ENCODE assay signal across 18 cellular contexts in genomic region chr14:92802678-92803077, GRCh38. TPM values are rescaled to one million over a fixed set of nuclear protein-coding genes. Genes with fewer than 3 reads are reported as not detected.
A peak's percentile ranks its signal among the peaks of the same experiment; 100 is the strongest.
DNase-seq lines count a peak whose midpoint lies in the region; ATAC-seq and TF ChIP-seq lines count a peak whose summit lies in the region.
"Had no signal": no experiment of that assay in that cellular context is flagged by ENCODE, and none has a peak within 500 bp of the region (broad histone marks: within the 10 kb centered on the region; RNA-seq: fewer than 3 reads in every experiment).

No MANE protein-coding gene starts in this region.

- intact Hi-C loops in activated CD4-positive, alpha-beta T cell treated with anti-CD3 and anti-CD28 coated beads, Interleukin-2, amount 10 ng/mL, durations not matched to agents 24 days and 14 days (cut with micrococcal nuclease), result no loop called here
- intact Hi-C loops in activated CD4-positive, alpha-beta T cell treated with anti-CD3 and anti-CD28 coated beads for 36 hours (cut with DNase I, micrococcal nuclease), result no loop called here
- intact Hi-C loops in CD8-positive, alpha-beta T cell (cut with DNase I, micrococcal nuclease), result no loop called here
- intact Hi-C loops in thyroid gland (cut with DNase I), result no loop called here

- no peak for TF ChIP-seq POLR2A in thyroid gland (IDR thresholded peaks at IDR 0.05)

- no peaks in the 10 kb centered on the region for H3K9me3 Mint-ChIP-seq in activated CD4-positive, alpha-beta T cell treated with anti-CD3 and anti-CD28 coated beads, Interleukin-2, amount 10 ng/mL, durations not matched to agents 24 days and 14 days
- no peaks in the 10 kb centered on the region for H3K9me3 Mint-ChIP-seq in activated CD4-positive, alpha-beta T cell treated with anti-CD3 and anti-CD28 coated beads for 36 hours (ENCODE audit: low read depth)
- H3K9me3 Mint-ChIP-seq in CD8-positive, alpha-beta T cell, result no peaks in the 10 kb centered on the region
- no peaks in the 10 kb centered on the region for H3K9me3 Mint-ChIP-seq in activated T-helper 17 cell treated with anti-CD3 and anti-CD28 coated beads, Interleukin-2, amount 50 U/mL, for 72 hours
- H3K9me3 Mint-ChIP-seq: CD8-positive, alpha-beta memory T cell; GM23338; H9 had no signal

- 98 to 100% methylated on average over 2 of the region's 2 CpGs for WGBS in thyroid gland, 2 donors

- H3K27me3 Mint-ChIP-seq in activated CD4-positive, alpha-beta T cell treated with anti-CD3 and anti-CD28 coated beads, Interleukin-2, amount 10 ng/mL, durations not matched to agents 24 days and 14 days, result no peaks in the 10 kb centered on the region
- H3K27me3 Mint-ChIP-seq in activated CD4-positive, alpha-beta T cell treated with anti-CD3 and anti-CD28 coated beads for 36 hours, result no peaks in the 10 kb centered on the region
- H3K27me3 Mint-ChIP-seq in CD8-positive, alpha-beta T cell (ENCODE audit: low read depth), result no peaks in the 10 kb centered on the region
- no peaks in the 10 kb centered on the region for H3K27me3 Mint-ChIP-seq in activated T-helper 17 cell treated with anti-CD3 and anti-CD28 coated beads, Interleukin-2, amount 50 U/mL, for 72 hours
- H3K27me3 Mint-ChIP-seq: CD8-positive, alpha-beta memory T cell had no signal

- H3K4me3 ChIP-seq in CD8-positive, alpha-beta T cell (ENCODE audit: low read depth, low read length), result no peak overlapping the region
- no peak overlapping the region for H3K4me3 ChIP-seq in thyroid gland (replicated peaks in 1 of 3)
- H3K4me3 ChIP-seq: GM12878, GM23338 had no signal

- H3K27me3 ChIP-seq in CD8-positive, alpha-beta T cell (ENCODE audit: insufficient read depth, low read length), result no peaks in the 10 kb centered on the region
- no peaks in the 10 kb centered on the region for H3K27me3 ChIP-seq in thyroid gland

- peak; percentile 37 for DNase-seq in activated CD4-positive, alpha-beta T cell treated with anti-CD3 and anti-CD28 coated beads, Interleukin-2, amount 10 ng/mL, durations not matched to agents 24 days and 14 days
- DNase-seq in activated CD4-positive, alpha-beta T cell treated with anti-CD3 and anti-CD28 coated beads for 36 hours, result no peak
- DNase-seq in CD8-positive, alpha-beta T cell, result no peak
- no peak for DNase-seq in A172 (ENCODE audit: low spot score)
- no peak for DNase-seq in thyroid gland
- DNase-seq: 8988T; C1 segment of cervical spinal cord; CD8-positive, alpha-beta memory T cell; DMS 273 treated with DMSO at 0.1 percent for 48 hours; DMS79; EL; GDM1; H9 had no signal

- peaks cover 23% of the 10 kb centered on the region for H3K4me1 Mint-ChIP-seq in activated CD4-positive, alpha-beta T cell treated with anti-CD3 and anti-CD28 coated beads, Interleukin-2, amount 10 ng/mL, durations not matched to agents 24 days and 14 days
- peaks cover 56% of the 10 kb centered on the region for H3K4me1 Mint-ChIP-seq in activated CD4-positive, alpha-beta T cell treated with anti-CD3 and anti-CD28 coated beads for 36 hours
- peaks cover 63% of the 10 kb centered on the region for H3K4me1 Mint-ChIP-seq in CD8-positive, alpha-beta T cell (ENCODE audit: low read depth)
- peaks cover 34% of the 10 kb centered on the region for H3K4me1 Mint-ChIP-seq in activated T-helper 17 cell treated with anti-CD3 and anti-CD28 coated beads, Interleukin-2, amount 50 U/mL, for 72 hours
- H3K4me1 Mint-ChIP-seq: GM23338 had no signal

- no peaks in the 10 kb centered on the region for H3K9me3 ChIP-seq in CD8-positive, alpha-beta T cell (ENCODE audit: low read length)
- H3K9me3 ChIP-seq in thyroid gland, result no peaks in the 10 kb centered on the region

- no peak overlapping the region for H3K27ac Mint-ChIP-seq in activated CD4-positive, alpha-beta T cell treated with anti-CD3 and anti-CD28 coated beads, Interleukin-2, amount 10 ng/mL, durations not matched to agents 24 days and 14 days
- no peak overlapping the region for H3K27ac Mint-ChIP-seq in activated CD4-positive, alpha-beta T cell treated with anti-CD3 and anti-CD28 coated beads for 36 hours
- H3K27ac Mint-ChIP-seq in CD8-positive, alpha-beta T cell, result no peak overlapping the region
- no peak overlapping the region for H3K27ac Mint-ChIP-seq in activated T-helper 17 cell treated with anti-CD3 and anti-CD28 coated beads, Interleukin-2, amount 50 U/mL, for 72 hours
- H3K27ac Mint-ChIP-seq: GM23338, H9 had no signal

- CTCF ChIA-PET in activated CD4-positive, alpha-beta T cell treated with anti-CD3 and anti-CD28 coated beads for 36 hours (lab: Charles Lee), result no interaction called here
- CTCF ChIA-PET in CD8-positive, alpha-beta T cell (lab: Charles Lee), result no interaction called here

- POLR2A ChIA-PET in activated CD4-positive, alpha-beta T cell treated with anti-CD3 and anti-CD28 coated beads for 36 hours (lab: Charles Lee), result no interaction called here
- POLR2A ChIA-PET in CD8-positive, alpha-beta T cell (lab: Charles Lee), result no interaction called here

- no peak for ATAC-seq in activated CD4-positive, alpha-beta T cell treated with anti-CD3 and anti-CD28 coated beads for 36 hours
- no peak for ATAC-seq in CD8-positive, alpha-beta T cell
- no peak for ATAC-seq in activated T-helper 17 cell treated with anti-CD3 and anti-CD28 coated beads, Interleukin-2, amount 50 U/mL, for 72 hours (replicated peaks)
- no peak for ATAC-seq in GM21619 (IDR thresholded peaks at IDR 0.05; ENCODE audit: unreplicated experiment)
- ATAC-seq: GM12878, GM23338, HCT116 had no signal

- H3K36me3 ChIP-seq in CD8-positive, alpha-beta T cell (ENCODE audit: insufficient read depth, low read length), result peaks cover 4% of the 10 kb centered on the region
- H3K36me3 ChIP-seq in thyroid gland, result peaks cover 11 to 16% of the 10 kb centered on the region in 2 donors

- H3K27ac ChIP-seq in CD8-positive, alpha-beta T cell (ENCODE audit: low read depth, low read length), result no peak overlapping the region
- H3K27ac ChIP-seq in thyroid gland, result no peak overlapping the region

- no peak overlapping the region for H3K4me3 Mint-ChIP-seq in activated CD4-positive, alpha-beta T cell treated with anti-CD3 and anti-CD28 coated beads, Interleukin-2, amount 10 ng/mL, durations not matched to agents 24 days and 14 days
- H3K4me3 Mint-ChIP-seq in activated CD4-positive, alpha-beta T cell treated with anti-CD3 and anti-CD28 coated beads for 36 hours, result no peak overlapping the region
- H3K4me3 Mint-ChIP-seq in CD8-positive, alpha-beta T cell, result peak overlapping the region; percentile 8
- H3K4me3 Mint-ChIP-seq in activated T-helper 17 cell treated with anti-CD3 and anti-CD28 coated beads, Interleukin-2, amount 50 U/mL, for 72 hours, result peak overlapping the region; percentile 58
- H3K4me3 Mint-ChIP-seq: GM23338, H9 had no signal

- no peak for TF ChIP-seq CTCF in CD8-positive, alpha-beta T cell (IDR thresholded peaks at IDR 0.05)
- TF ChIP-seq CTCF in thyroid gland (IDR thresholded peaks at IDR 0.05), result no peak

- peaks cover 29% of the 10 kb centered on the region for H3K4me1 ChIP-seq in CD8-positive, alpha-beta T cell (ENCODE audit: insufficient read depth, low read length)
- peaks cover 12 to 14% of the 10 kb centered on the region in 2 donors for H3K4me1 ChIP-seq in thyroid gland

- H3K36me3 Mint-ChIP-seq in activated CD4-positive, alpha-beta T cell treated with anti-CD3 and anti-CD28 coated beads, Interleukin-2, amount 10 ng/mL, durations not matched to agents 24 days and 14 days (ENCODE audit: low read depth), result peaks cover 58% of the 10 kb centered on the region
- peaks cover 47% of the 10 kb centered on the region for H3K36me3 Mint-ChIP-seq in activated CD4-positive, alpha-beta T cell treated with anti-CD3 and anti-CD28 coated beads for 36 hours (ENCODE audit: low read depth)
- peaks cover 67% of the 10 kb centered on the region for H3K36me3 Mint-ChIP-seq in CD8-positive, alpha-beta T cell
- H3K36me3 Mint-ChIP-seq in activated T-helper 17 cell treated with anti-CD3 and anti-CD28 coated beads, Interleukin-2, amount 50 U/mL, for 72 hours (ENCODE audit: low read depth), result peaks cover 72% of the 10 kb centered on the region

RNA-seq across cellular contexts. Expression of gene GOLGA5, which starts 8.6 kb away (rescaled TPM):
- 20.1 and 20.8 TPM in 2 replicates for total RNA-seq in activated CD4-positive, alpha-beta T cell treated with anti-CD3 and anti-CD28 coated beads, Interleukin-2, amount 10 ng/mL, durations not matched to agents 24 days and 14 days
- total RNA-seq in activated CD4-positive, alpha-beta T cell treated with anti-CD3 and anti-CD28 coated beads for 36 hours, result 10 to 100 TPM; 20.3 to 23.5 TPM
- 1 to 10 TPM; 4.5 to 5.9 TPM for total RNA-seq in CD8-positive, alpha-beta T cell
- total RNA-seq in activated T-helper 17 cell treated with anti-CD3 and anti-CD28 coated beads, Interleukin-2, amount 50 U/mL, for 72 hours, result 10 to 100 TPM; 18.8 to 19.5 TPM
- total RNA-seq in A172 (2014; rRNA removed; shearing (Covaris generic)), result 24.7 and 28.1 TPM in 2 replicates
- 10 to 100 TPM; 54.5 to 58.2 (median 57.6) TPM for total RNA-seq in thyroid gland

RNA-seq across cellular contexts. Expression of gene LGMN, which starts 54.3 kb away (rescaled TPM):
- total RNA-seq in activated CD4-positive, alpha-beta T cell treated with anti-CD3 and anti-CD28 coated beads, Interleukin-2, amount 10 ng/mL, durations not matched to agents 24 days and 14 days, result 1.4 and 2.1 TPM in 2 replicates
- total RNA-seq in activated CD4-positive, alpha-beta T cell treated with anti-CD3 and anti-CD28 coated beads for 36 hours, result 1 to 10 TPM; 3.2 to 5.6 TPM
- 1 to 10 TPM; 2.4 to 3.4 TPM for total RNA-seq in CD8-positive, alpha-beta T cell
- 10 to 100 TPM in 1 of 2 donors, 1 to 10 TPM in 1; 3.6 to 16.5 TPM for total RNA-seq in activated T-helper 17 cell treated with anti-CD3 and anti-CD28 coated beads, Interleukin-2, amount 50 U/mL, for 72 hours
- 13.0 and 21.3 TPM in 2 replicates for total RNA-seq in A172 (2014; rRNA removed; shearing (Covaris generic))
- total RNA-seq in thyroid gland, result 100 to 1,000 TPM; 226 to 405 (median 297) TPM

Comparison
In these comparisons a context has a peak if more than half of its experiments do, and no peak if none do; other contexts are left out.
1. H3K4me3 Mint-ChIP-seq: peak in CD8-positive, alpha-beta T cell (single experiment) and activated T-helper 17 cell treated with anti-CD3 and anti-CD28 coated beads, Interleukin-2, amount 50 U/mL, for 72 hours (single experiment); none in activated CD4-positive, alpha-beta T cell treated with anti-CD3 and anti-CD28 coated beads, Interleukin-2, amount 10 ng/mL, durations not matched to agents 24 days and 14 days (single experiment) and activated CD4-positive, alpha-beta T cell treated with anti-CD3 and anti-CD28 coated beads for 36 hours (single experiment).
2. RNA of gene LGMN, which starts 54.3 kb away (total RNA-seq): 226 to 405 TPM in thyroid gland; 3.6 to 16.5 TPM in activated T-helper 17 cell treated with anti-CD3 and anti-CD28 coated beads, Interleukin-2, amount 50 U/mL, for 72 hours, 13.0 to 21.3 TPM in A172, 3.2 to 5.6 TPM in activated CD4-positive, alpha-beta T cell treated with anti-CD3 and anti-CD28 coated beads for 36 hours, 2.4 to 3.4 TPM in CD8-positive, alpha-beta T cell and 1.4 to 2.1 TPM in activated CD4-positive, alpha-beta T cell treated with anti-CD3 and anti-CD28 coated beads, Interleukin-2, amount 10 ng/mL, durations not matched to agents 24 days and 14 days; every median in the first group is over 10 times any median in the second.